Comparison of ENCODE assay signal across 6 cellular contexts in genomic region chr7:66556549-66557213, GRCh38.
"Had no signal": no experiment of that assay in that cellular context is flagged by ENCODE, and none has a peak within 500 bp of the region (broad histone marks: within the 10 kb centered on the region; RNA-seq: fewer than 3 reads in every experiment).

No MANE protein-coding gene starts in this region.

- H3K27ac ChIP-seq: adrenal gland, body of pancreas, pancreas, testis, transverse colon had no signal

- H3K4me3 ChIP-seq: adrenal gland, body of pancreas, pancreas, transverse colon had no signal

- H3K4me1 ChIP-seq: pancreas had no signal

- H3K9me3 ChIP-seq: adrenal gland, body of pancreas, pancreas, testis, transverse colon had no signal

- H3K27me3 ChIP-seq: adrenal gland, body of pancreas, dorsolateral prefrontal cortex, pancreas, testis, transverse colon had no signal
